ENCODE assay signal across 9 cellular contexts in the genomic region with DNA sequence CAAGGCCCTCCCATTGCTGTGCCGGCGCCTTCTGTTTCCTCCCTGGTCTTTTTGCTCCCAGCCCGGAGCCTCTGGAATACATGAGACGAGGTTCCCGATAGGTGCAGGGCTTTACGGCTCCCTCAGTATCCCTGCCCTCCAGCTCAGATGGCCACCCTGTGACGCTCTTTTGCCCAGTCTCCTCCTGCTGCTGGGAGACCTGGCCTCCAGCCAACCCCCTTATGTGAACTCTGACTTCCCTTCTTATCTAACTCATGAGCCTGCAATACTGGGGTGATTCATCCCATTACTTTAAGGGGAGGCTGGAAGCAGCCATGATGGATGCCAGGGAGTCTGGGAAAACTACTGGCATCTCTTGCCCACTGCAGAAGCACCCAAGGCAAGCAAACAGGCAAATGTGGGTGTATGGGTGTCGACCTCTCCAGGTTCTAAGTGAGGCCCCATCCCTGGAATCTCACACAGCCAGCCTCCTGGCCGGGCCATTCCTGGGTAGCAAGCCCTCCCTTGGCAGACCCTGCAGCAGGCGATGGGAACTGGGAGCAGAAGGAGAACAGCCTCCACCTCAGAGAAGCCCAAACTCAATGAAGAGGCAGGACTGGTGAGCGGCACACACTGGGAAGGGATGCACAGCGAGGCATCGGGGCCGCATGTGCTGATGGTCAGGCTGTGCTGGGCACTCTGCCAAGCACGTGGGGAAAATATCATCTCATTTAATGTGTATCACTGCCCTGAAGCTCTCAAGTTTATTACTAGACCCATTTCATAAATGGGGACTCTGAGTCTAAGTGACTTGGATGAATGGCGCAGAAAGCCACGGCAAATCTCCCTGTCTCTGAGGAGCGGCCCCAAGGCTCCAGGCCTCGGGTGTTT.
DNase-seq lines count a peak whose midpoint lies in the region; ATAC-seq, FAIRE-seq and TF ChIP-seq lines count a peak whose summit lies in the region.
"Had no signal": no experiment of that assay in that cellular context is flagged by ENCODE, and none has a peak within 500 bp of the region (broad histone marks: within the 10 kb centered on the region; RNA-seq: fewer than 3 reads in every experiment).

No MANE protein-coding gene starts in this region.

- peak overlapping the region; percentile 13 for H3K4me2 ChIP-seq in astrocyte (ENCODE audit: low read length)

- no peaks in the 10 kb centered on the region for H3K9me3 ChIP-seq in astrocyte (ENCODE audit: insufficient read depth, low read depth, low read length)
- H3K9me3 ChIP-seq in thyroid gland = no peaks in the 10 kb centered on the region
- H3K9me3 ChIP-seq in Caco-2 = no peaks in the 10 kb centered on the region

- H4K20me1 ChIP-seq in astrocyte (ENCODE audit: insufficient read depth, low read length) = peaks cover 58% of the 10 kb centered on the region

- BruUV-seq in Caco-2 (replicated peaks; lab: Mats Ljungman, UMichigan) = no TSS peak

- no peak for ATAC-seq in activated CD8-positive, alpha-beta memory T cell treated with anti-CD3 and anti-CD28 coated beads, Interleukin-2, amount 10 ng/mL, durations not matched to agents 7 days and 5 days
- peak; percentile 41 for ATAC-seq in left lobe of liver

- H3K4me3 ChIP-seq in astrocyte (ENCODE audit: insufficient read depth, low read depth, low read length) (no peak overlapping the region), thyroid gland (replicated peaks in 1 of 3) (no peak overlapping the region), Caco-2 (ENCODE audit: low read depth, low read length) (no peak overlapping the region)

- TF ChIP-seq CTCF in astrocyte (IDR thresholded peaks at IDR 0.05; ENCODE audit: insufficient read depth, low read depth, low read length) = no peak
- no peak for TF ChIP-seq CTCF in thyroid gland (IDR thresholded peaks at IDR 0.05)
- TF ChIP-seq CTCF in Caco-2 (IDR thresholded peaks at IDR 0.05; ENCODE audit: insufficient read depth in 1 of 2, low read depth in 1 of 2, low read length in 1 of 2, severe bottlenecking in 1 of 2, unreplicated experiment in 1 of 2) = no peak

- H3K27me3 ChIP-seq in astrocyte (ENCODE audit: insufficient read depth, low read length) = no peaks in the 10 kb centered on the region
- no peaks in the 10 kb centered on the region for H3K27me3 ChIP-seq in thyroid gland
- H3K27me3 ChIP-seq in Caco-2 (replicated peaks; ENCODE audit: control insufficient read depth, insufficient read depth, low read length) = no peaks in the 10 kb centered on the region

- no peak for FAIRE-seq in astrocyte (lab: Jason Lieb, UNC)

- POLR2A ChIA-PET in Caco-2 (lab: Charles Lee) = no interaction called here

- CTCF ChIA-PET in activated CD8-positive, alpha-beta memory T cell treated with anti-CD3 and anti-CD28 coated beads, Interleukin-2, amount 10 ng/mL, durations not matched to agents 7 days and 5 days (lab: Charles Lee) = interaction anchor here (1.1 to 7.5 kb wide), 20 partner anchors 9 to 117 kb away, joined by 3 to 70 read pairs (median 10); no protein-coding TSS in a partner anchor
- CTCF ChIA-PET in Caco-2 (lab: Charles Lee) = no interaction called here

- H3K4me1 ChIP-seq in astrocyte (ENCODE audit: insufficient read depth, low read length) = peaks cover 40% of the 10 kb centered on the region
- peaks cover 85 to 95% of the 10 kb centered on the region in 2 donors for H3K4me1 ChIP-seq in thyroid gland
- H3K4me1 ChIP-seq in Caco-2 = no peaks in the 10 kb centered on the region; the same call in 1 of the 2 replicates

- peaks cover 9% of the 10 kb centered on the region for H3K36me3 Mint-ChIP-seq in activated CD8-positive, alpha-beta memory T cell treated with anti-CD3 and anti-CD28 coated beads, Interleukin-2, amount 10 ng/mL, durations not matched to agents 7 days and 5 days
- H3K36me3 Mint-ChIP-seq in astrocyte (ENCODE audit: low read depth, unreplicated experiment) (peaks cover 10% of the 10 kb centered on the region), Caco-2 (ENCODE audit: insufficient read depth, unreplicated experiment) (no peaks in the 10 kb centered on the region)

- H3K79me2 ChIP-seq in astrocyte (ENCODE audit: insufficient read depth, low read length) = peaks cover 12% of the 10 kb centered on the region

- DNase-seq in activated CD8-positive, alpha-beta memory T cell treated with anti-CD3 and anti-CD28 coated beads, Interleukin-2, amount 10 ng/mL, durations not matched to agents 7 days and 5 days = no peak
- DNase-seq in activated CD8-positive, alpha-beta memory T cell treated with anti-CD3 and anti-CD28 coated beads for 24 hours = no peak
- DNase-seq in astrocyte (ENCODE audit: low read depth) = peak; percentile 83
- DNase-seq in left lobe of liver (ENCODE audit: low spot score) = peak; percentile 73
- peak; percentile 56 to 62 for DNase-seq in thyroid gland
- DNase-seq in Caco-2 = no peak
- no peak for DNase-seq in HPDE6-E6E7 (ENCODE audit: extremely low spot score)
- DNase-seq in NCI-H1417 treated with DMSO at 0.1 percent for 48 hours (lab: John Stamatoyannopoulos, UW) = no peak

- H3K27ac ChIP-seq in astrocyte (ENCODE audit: low read depth, low read length) (no peak overlapping the region), thyroid gland (peak overlapping the region; percentile 33 to 92 (median 86))
- H3K27ac ChIP-seq: VCaP had no signal

- WGBS in thyroid gland, 2 donors = 74 to 83% methylated on average over 18 to 19 of the region's 19 CpGs

- no peak overlapping the region for H3K4me3 Mint-ChIP-seq in activated CD8-positive, alpha-beta memory T cell treated with anti-CD3 and anti-CD28 coated beads, Interleukin-2, amount 10 ng/mL, durations not matched to agents 7 days and 5 days
- no peak overlapping the region for H3K4me3 Mint-ChIP-seq in astrocyte (ENCODE audit: unreplicated experiment)
- H3K4me3 Mint-ChIP-seq in Caco-2 (ENCODE audit: unreplicated experiment) = no peak overlapping the region

- TF ChIP-seq POLR2A in thyroid gland (IDR thresholded peaks at IDR 0.05) = no peak

- intact Hi-C loops in thyroid gland (cut with DNase I) = no loop called here
- intact Hi-C loops in Caco-2 (cut with micrococcal nuclease; ENCODE audit: unreplicated experiment) = no loop called here

- no peaks in the 10 kb centered on the region for H3K36me3 ChIP-seq in astrocyte (ENCODE audit: insufficient read depth, low read length)
- no peaks in the 10 kb centered on the region for H3K36me3 ChIP-seq in thyroid gland
- no peaks in the 10 kb centered on the region for H3K36me3 ChIP-seq in Caco-2 (ENCODE audit: control insufficient read depth, insufficient read depth, low read length)

- H3K4me1 Mint-ChIP-seq in activated CD8-positive, alpha-beta memory T cell treated with anti-CD3 and anti-CD28 coated beads, Interleukin-2, amount 10 ng/mL, durations not matched to agents 7 days and 5 days = peaks cover 80% of the 10 kb centered on the region
- H3K4me1 Mint-ChIP-seq in astrocyte (ENCODE audit: low read depth, unreplicated experiment) (peaks cover 38% of the 10 kb centered on the region), Caco-2 (ENCODE audit: low read depth, unreplicated experiment) (no peaks in the 10 kb centered on the region)

- no peaks in the 10 kb centered on the region for H3K27me3 Mint-ChIP-seq in activated CD8-positive, alpha-beta memory T cell treated with anti-CD3 and anti-CD28 coated beads, Interleukin-2, amount 10 ng/mL, durations not matched to agents 7 days and 5 days
- peaks cover 3% of the 10 kb centered on the region for H3K27me3 Mint-ChIP-seq in astrocyte (ENCODE audit: low read depth, unreplicated experiment)
- no peaks in the 10 kb centered on the region for H3K27me3 Mint-ChIP-seq in Caco-2 (ENCODE audit: insufficient read depth, unreplicated experiment)

- H3K27ac Mint-ChIP-seq in activated CD8-positive, alpha-beta memory T cell treated with anti-CD3 and anti-CD28 coated beads, Interleukin-2, amount 10 ng/mL, durations not matched to agents 7 days and 5 days = peak overlapping the region; percentile 92
- no peak overlapping the region for H3K27ac Mint-ChIP-seq in astrocyte (ENCODE audit: unreplicated experiment)
- H3K27ac Mint-ChIP-seq in Caco-2 (ENCODE audit: unreplicated experiment) = no peak overlapping the region

- no peaks in the 10 kb centered on the region for H3K9me3 Mint-ChIP-seq in activated CD8-positive, alpha-beta memory T cell treated with anti-CD3 and anti-CD28 coated beads, Interleukin-2, amount 10 ng/mL, durations not matched to agents 7 days and 5 days (ENCODE audit: low read depth)
- H3K9me3 Mint-ChIP-seq in astrocyte (ENCODE audit: unreplicated experiment) = no peaks in the 10 kb centered on the region
- no peaks in the 10 kb centered on the region for H3K9me3 Mint-ChIP-seq in Caco-2 (ENCODE audit: unreplicated experiment)

- H3K9ac ChIP-seq in astrocyte (ENCODE audit: low read length) = no peak overlapping the region

- H2AFZ ChIP-seq in astrocyte (ENCODE audit: low read depth, low read length) = peak overlapping the region; percentile 3

Comparison
In these comparisons a context has a peak if more than half of its experiments do, and no peak if none do; other contexts are left out.
1. DNase-seq: peak in astrocyte (single experiment), left lobe of liver (single experiment) and thyroid gland (2 of 2); none in activated CD8-positive, alpha-beta memory T cell treated with anti-CD3 and anti-CD28 coated beads, Interleukin-2, amount 10 ng/mL, durations not matched to agents 7 days and 5 days (single experiment), activated CD8-positive, alpha-beta memory T cell treated with anti-CD3 and anti-CD28 coated beads for 24 hours (single experiment), Caco-2 (0 of 2), HPDE6-E6E7 (single experiment) and NCI-H1417 treated with DMSO at 0.1 percent for 48 hours (single experiment).